In the genomic region with DNA sequence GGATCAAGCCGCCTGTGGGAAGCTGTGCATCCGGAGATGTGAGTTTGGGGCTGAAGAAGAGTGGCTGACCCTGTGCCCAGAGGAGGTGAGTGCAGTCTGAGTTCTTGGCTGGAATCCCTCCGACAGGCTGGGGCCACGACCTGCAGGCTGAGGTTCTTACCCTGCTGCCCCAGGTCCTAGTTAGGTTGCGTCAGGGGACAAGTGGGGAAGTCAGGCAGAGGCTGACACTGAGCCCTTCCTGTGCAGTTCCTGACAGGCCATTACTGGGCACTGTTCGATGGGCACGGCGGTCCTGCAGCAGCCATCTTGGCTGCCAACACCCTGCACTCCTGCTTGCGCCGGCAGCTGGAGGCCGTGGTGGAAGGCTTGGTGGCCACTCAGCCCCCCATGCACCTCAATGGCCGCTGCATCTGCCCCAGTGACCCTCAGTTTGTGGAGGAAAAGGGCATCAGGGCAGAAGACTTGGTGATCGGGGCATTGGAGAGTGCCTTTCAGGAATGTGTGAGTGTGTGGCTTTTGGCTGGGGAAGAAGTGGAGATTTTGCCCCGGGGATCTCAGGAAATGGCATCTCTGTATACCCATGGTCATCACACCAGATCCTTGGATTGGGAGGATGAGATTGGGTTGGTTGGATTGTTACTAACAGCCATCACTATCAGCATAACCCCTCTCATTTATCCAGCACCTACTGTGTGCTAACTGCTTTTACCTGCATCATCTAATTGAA, we compare ENCODE assay signal across 8 cellular contexts. TPM values are rescaled to one million over a fixed set of nuclear protein-coding genes. Genes with fewer than 3 reads are reported as not detected.
A peak's percentile ranks its signal among the peaks of the same experiment; 100 is the strongest.
DNase-seq lines count a peak whose midpoint lies in the region; ATAC-seq, FAIRE-seq and TF ChIP-seq lines count a peak whose summit lies in the region.

No MANE protein-coding gene starts in this region.

- H3K4me3 ChIP-seq in A549 (no peak overlapping the region), Karpas-422 (ENCODE audit: low read length) (peak overlapping the region; percentile 69), MM.1S (ENCODE audit: low read length) (no peak overlapping the region)

- H3K36me3 Mint-ChIP-seq in brain (peaks cover 13% of the 10 kb centered on the region), naive B cell (no peaks in the 10 kb centered on the region)

- H3K9ac ChIP-seq in Karpas-422 (ENCODE audit: low read length) = peak overlapping the region; percentile 76
- H3K9ac ChIP-seq in MM.1S (ENCODE audit: low read length) = no peak overlapping the region

- no peak for TF ChIP-seq EP300 in A549 (IDR thresholded peaks at IDR 0.05)

- TF ChIP-seq POLR2A in A549 (IDR thresholded peaks at IDR 0.05; ENCODE audit: low read length) = no peak

- H3K9me2 ChIP-seq in Karpas-422 (replicated peaks; ENCODE audit: insufficient read depth, low read length) (no peaks in the 10 kb centered on the region), MM.1S (replicated peaks; ENCODE audit: insufficient read depth, low read length) (no peaks in the 10 kb centered on the region)

- H2AFZ ChIP-seq in Karpas-422 (ENCODE audit: low read length) (no peak overlapping the region), MM.1S (ENCODE audit: low read length) (no peak overlapping the region)

- H3K36me3 ChIP-seq in Karpas-422 (ENCODE audit: insufficient read depth, low read length) = peaks cover 5% of the 10 kb centered on the region; the same call in 1 of the 2 replicates
- no peaks in the 10 kb centered on the region for H3K36me3 ChIP-seq in MM.1S (replicated peaks; ENCODE audit: insufficient read depth, low read length)

- H3K9me3 Mint-ChIP-seq in brain = peaks cover 0 to 8% (median 6%) of the 10 kb centered on the region in 5 experiments
- no peaks in the 10 kb centered on the region for H3K9me3 Mint-ChIP-seq in naive B cell

- no peak overlapping the region for H3K27ac ChIP-seq in A549
- H3K27ac ChIP-seq in Karpas-422 (ENCODE audit: low read length) = peak overlapping the region; percentile 7; the same call in 1 of the 2 replicates
- no peak overlapping the region for H3K27ac ChIP-seq in MM.1S (ENCODE audit: low read length)

- 94% methylated on average over 14 of the region's 14 CpGs for WGBS in A549 (ENCODE audit: missing lambda C conversion rate)

- no peak for TF ChIP-seq RAD21 in A549 (conservative IDR thresholded peaks at IDR 0.05 in 1 of 2, IDR thresholded peaks at IDR 0.05 in 1 of 2)

- peaks cover 5% of the 10 kb centered on the region; the same call in 2 of the 3 replicates for H3K4me1 ChIP-seq in A549
- H3K4me1 ChIP-seq in Karpas-422 (ENCODE audit: low read length) = peaks cover 39% of the 10 kb centered on the region
- H3K4me1 ChIP-seq in MM.1S (ENCODE audit: low read length) = peaks cover 6% of the 10 kb centered on the region; the same call in 1 of the 2 replicates

- H3K4me1 Mint-ChIP-seq in brain (peaks cover 22% of the 10 kb centered on the region), naive B cell (peaks cover 38 to 65% (median 56%) of the 10 kb centered on the region in 3 donors)

- TF ChIP-seq CTCF in A549 (IDR thresholded peaks at IDR 0.05) (no peak), brain (conservative IDR thresholded peaks at IDR 0.05) (no peak), MM.1S (IDR thresholded peaks at IDR 0.05; ENCODE audit: low read length) (no peak)

- CTCF ChIA-PET in A549 (lab: Yijun Ruan, JAX) = interaction anchor here (1.1 to 4.5 kb wide), 4 partner anchors 13 to 33 kb away, joined by 3 to 26 read pairs (median 6); no protein-coding TSS in a partner anchor

- POLR2A ChIA-PET in A549 (lab: Yijun Ruan, JAX) = interaction anchor here (1.9 kb wide), 1 partner anchor 31 kb away, joined by 10 read pairs; the partner anchor contains the start of gene WDR82

- H4K20me1 ChIP-seq in Karpas-422 (ENCODE audit: insufficient read depth, low read depth, low read length) (no peaks in the 10 kb centered on the region), MM.1S (ENCODE audit: insufficient read depth, low read length) (no peaks in the 10 kb centered on the region)

- H3K27ac Mint-ChIP-seq in brain (peak overlapping the region in 4 of 5 experiments; percentile 14 to 94 (median 38)), naive B cell (peak overlapping the region; percentile 39 to 95 (median 88))

- H3K4me2 ChIP-seq in A549 (peak overlapping the region; percentile 97; the same call in 2 of the 3 replicates), Karpas-422 (ENCODE audit: low read depth, low read length, poor library complexity, severe bottlenecking) (peak overlapping the region; percentile 79), MM.1S (ENCODE audit: low read depth, low read length) (no peak overlapping the region; the same call in 1 of the 2 replicates)

- no peaks in the 10 kb centered on the region for H3K27me3 ChIP-seq in Karpas-422 (ENCODE audit: low read length)
- no peaks in the 10 kb centered on the region for H3K27me3 ChIP-seq in MM.1S (replicated peaks; ENCODE audit: insufficient read depth, low read length)

- FAIRE-seq in A549 (lab: Jason Lieb, UNC) = no peak

- DNase-seq in A549 (ENCODE audit: low read depth in 1 of 2, low spot score in 1 of 2) = no peak
- peak; percentile 60 for DNase-seq in Karpas-422
- no peak for DNase-seq in naive B cell
- no peak for DNase-seq in MM.1S
- no peak for DNase-seq in midbrain (lab: John Stamatoyannopoulos, UW)

- no peaks in the 10 kb centered on the region for H3K9me3 ChIP-seq in A549
- H3K9me3 ChIP-seq in Karpas-422 (ENCODE audit: low read length) = no peaks in the 10 kb centered on the region
- no peaks in the 10 kb centered on the region for H3K9me3 ChIP-seq in MM.1S (replicated peaks; ENCODE audit: insufficient read depth, low read length)

- H3F3A ChIP-seq in MM.1S (ENCODE audit: insufficient read depth, low read length) = peaks cover 17% of the 10 kb centered on the region

- ATAC-seq in A549 (peak; percentile 12 to 28; a peak in 3 of 6 replicates), naive B cell (ENCODE audit: low read depth in 2 of 2) (no peak), GM18867 (IDR thresholded peaks at IDR 0.05; ENCODE audit: unreplicated experiment) (no peak), esophagus mucosa (no peak)

- H3K79me2 ChIP-seq in Karpas-422 (ENCODE audit: low read length) = no peaks in the 10 kb centered on the region
- H3K79me2 ChIP-seq in MM.1S (ENCODE audit: low read length) = peaks cover 2% of the 10 kb centered on the region; the same call in 1 of the 2 replicates

- peaks cover 46% of the 10 kb centered on the region for H3K27me3 Mint-ChIP-seq in brain
- no peaks in the 10 kb centered on the region for H3K27me3 Mint-ChIP-seq in naive B cell

- H3K4me3 Mint-ChIP-seq in brain (peak overlapping the region in 4 of 5 experiments; percentile 20 to 68 (median 48)), naive B cell (peak overlapping the region; percentile 66 to 88 (median 82))

RNA-seq across cellular contexts. Expression of gene PPM1M, which starts 1.3 kb away (rescaled TPM):
- 6.3 and 8.8 TPM in 2 replicates for polyA plus RNA-seq in A549 (2011; rRNA removed)
- 6.3 and 6.6 TPM in 2 replicates for polyA plus RNA-seq in A549 (2012; cell fraction: cytosol; rRNA removed)
- polyA plus RNA-seq in A549 (2012; cell fraction: nucleus; rRNA removed) = 12.4 and 13.8 TPM in 2 replicates
- 5.8 to 8.0 TPM (median 5.9 TPM) in 3 replicates for polyA plus RNA-seq in A549 (2017; fragmentation: RNase III; extraction: RNeasy Plus Mini Kit Qiagen cat#74134 plus additional on column Dnase treatment)
- 6.3 and 7.6 TPM in 2 replicates for polyA minus RNA-seq in A549 (2011; rRNA and poly(A)+ RNA removed)
- 25.5 and 35.4 TPM in 2 replicates for total RNA-seq in Karpas-422 (2014; rRNA removed; shearing (Covaris generic); ENCODE audit: low replicate concordance)
- polyA plus RNA-seq in brain (ENCODE audit: insufficient read depth, low read depth, low replicate concordance) = 15.2 TPM
- 10 to 100 TPM; 16.8 to 38.5 (median 21.4) TPM for polyA plus RNA-seq in naive B cell (ENCODE audit: low read depth in 6 of 6)
- 9.5 TPM for total RNA-seq in esophagus mucosa

RNA-seq across cellular contexts. Expression of gene TWF2, which starts 7.9 kb away (rescaled TPM):
- polyA plus RNA-seq in A549 (2011; rRNA removed) (36.8 and 46.3 TPM in 2 replicates), A549 (2017; fragmentation: RNase III; extraction: RNeasy Plus Mini Kit Qiagen cat#74134 plus additional on column Dnase treatment) (50.5 to 55.4 TPM (median 53.6 TPM) in 3 replicates), brain (ENCODE audit: insufficient read depth, low read depth, low replicate concordance) (49.4 TPM), naive B cell (ENCODE audit: low read depth in 6 of 6) (10 to 100 TPM; 48.5 to 90.8 (median 75.4) TPM)
- polyA plus RNA-seq in A549 (2012; cell fraction: cytosol; rRNA removed) = 102 and 123 TPM in 2 replicates
- polyA plus RNA-seq in A549 (2012; cell fraction: nucleus; rRNA removed) = 130 and 152 TPM in 2 replicates
- polyA minus RNA-seq in A549 (2011; rRNA and poly(A)+ RNA removed) = 32.6 and 42.2 TPM in 2 replicates
- total RNA-seq in Karpas-422 (2014; rRNA removed; shearing (Covaris generic); ENCODE audit: low replicate concordance) = 42.0 and 76.3 TPM in 2 replicates
- total RNA-seq in esophagus mucosa = 37.4 TPM

RNA-seq across cellular contexts. Expression of gene TLR9, which starts 21.4 kb away (rescaled TPM):
- polyA plus RNA-seq in A549 (2011; rRNA removed) = 0.04 and 0.12 TPM in 2 replicates
- not detected in 2 replicates for polyA plus RNA-seq in A549 (2012; cell fraction: cytosol; rRNA removed)
- 0.18 and 0.48 TPM in 2 replicates for polyA plus RNA-seq in A549 (2012; cell fraction: nucleus; rRNA removed)
- not detected in 3 replicates for polyA plus RNA-seq in A549 (2017; fragmentation: RNase III; extraction: RNeasy Plus Mini Kit Qiagen cat#74134 plus additional on column Dnase treatment)
- polyA minus RNA-seq in A549 (2011; rRNA and poly(A)+ RNA removed) = 0.10 TPM in 1 of 2 replicates, not detected in the other
- 7.4 and 26.5 TPM in 2 replicates for total RNA-seq in Karpas-422 (2014; rRNA removed; shearing (Covaris generic); ENCODE audit: low replicate concordance)
- polyA plus RNA-seq in brain (ENCODE audit: insufficient read depth, low read depth, low replicate concordance) = 0.19 TPM
- 1 to 10 TPM in 5 of 6 donors, not detected in 1; 1.6 to 4.4 (median 3.8) TPM for polyA plus RNA-seq in naive B cell (ENCODE audit: low read depth in 6 of 6)
- total RNA-seq in esophagus mucosa = 0.04 TPM

RNA-seq across cellular contexts. Expression of gene WDR82, which starts 31.6 kb away (rescaled TPM):
- polyA plus RNA-seq in A549 (2011; rRNA removed) (52.7 and 58.5 TPM in 2 replicates), A549 (2017; fragmentation: RNase III; extraction: RNeasy Plus Mini Kit Qiagen cat#74134 plus additional on column Dnase treatment) (50.6 to 53.8 TPM (median 52.4 TPM) in 3 replicates), brain (ENCODE audit: insufficient read depth, low read depth, low replicate concordance) (66.7 TPM), naive B cell (ENCODE audit: low read depth in 6 of 6) (10 to 100 TPM; 24.0 to 71.6 (median 58.9) TPM)
- 22.9 and 30.7 TPM in 2 replicates for polyA plus RNA-seq in A549 (2012; cell fraction: cytosol; rRNA removed)
- polyA plus RNA-seq in A549 (2012; cell fraction: nucleus; rRNA removed) = 9.2 and 12.6 TPM in 2 replicates
- polyA minus RNA-seq in A549 (2011; rRNA and poly(A)+ RNA removed) = 42.8 and 42.9 TPM in 2 replicates
- 30.4 and 42.0 TPM in 2 replicates for total RNA-seq in Karpas-422 (2014; rRNA removed; shearing (Covaris generic); ENCODE audit: low replicate concordance)
- total RNA-seq in esophagus mucosa = 52.2 TPM

RNA-seq across cellular contexts. Expression of gene GLYCTK, which starts 40.7 kb away (rescaled TPM):
- 4.4 and 5.7 TPM in 2 replicates for polyA plus RNA-seq in A549 (2011; rRNA removed)
- polyA plus RNA-seq in A549 (2012; cell fraction: cytosol; rRNA removed) = 13.5 and 15.6 TPM in 2 replicates
- 38.4 and 44.2 TPM in 2 replicates for polyA plus RNA-seq in A549 (2012; cell fraction: nucleus; rRNA removed)
- 4.6 to 5.1 TPM (median 4.9 TPM) in 3 replicates for polyA plus RNA-seq in A549 (2017; fragmentation: RNase III; extraction: RNeasy Plus Mini Kit Qiagen cat#74134 plus additional on column Dnase treatment)
- 7.2 and 8.5 TPM in 2 replicates for polyA minus RNA-seq in A549 (2011; rRNA and poly(A)+ RNA removed)
- total RNA-seq in Karpas-422 (2014; rRNA removed; shearing (Covaris generic); ENCODE audit: low replicate concordance) = 1.6 and 8.3 TPM in 2 replicates
- polyA plus RNA-seq in brain (ENCODE audit: insufficient read depth, low read depth, low replicate concordance) = 2.6 TPM
- 1 to 10 TPM; 5.5 to 8.9 (median 6.6) TPM for polyA plus RNA-seq in naive B cell (ENCODE audit: low read depth in 6 of 6)
- 7.2 TPM for total RNA-seq in esophagus mucosa

Comparison
In these comparisons a context has a peak if more than half of its experiments do, and no peak if none do; other contexts are left out.
1. ATAC-seq: peak in A549 (2 of 2); none in naive B cell (0 of 2), GM18867 (single experiment) and esophagus mucosa (single experiment).